Comparison of ENCODE assay signal across 31 cellular contexts in genomic region chr10:116926426-116926825, GRCh38.
"Had no signal": no experiment of that assay in that cellular context is flagged by ENCODE, and none has a peak within 500 bp of the region (broad histone marks: within the 10 kb centered on the region; RNA-seq: fewer than 3 reads in every experiment).

No MANE protein-coding gene starts in this region.

- H3K9me3 ChIP-seq: adrenal gland, ascending aorta, body of pancreas, esophagus muscularis mucosa, gastroesophageal sphincter had no signal

- H3K9me3 Mint-ChIP-seq: activated CD4-positive, alpha-beta memory T cell treated with anti-CD3 and anti-CD28 coated beads for 36 hours; activated CD4-positive, alpha-beta T cell treated with anti-CD3 and anti-CD28 coated beads, Interleukin-2, amount 10 ng/mL, durations not matched to agents 24 days and 14 days; activated naive CD4-positive, alpha-beta T cell treated with anti-CD3 and anti-CD28 coated beads for 36 hours; activated naive CD4-positive, alpha-beta T cell treated with anti-CD3 and anti-CD28 coated beads, Interleukin-2, amount 50 U/mL, for 24 hours; activated naive CD8-positive, alpha-beta T cell treated with anti-CD3 and anti-CD28 coated beads for 36 hours; activated naive CD8-positive, alpha-beta T cell treated with anti-CD3 and anti-CD28 coated beads, Interleukin-2, amount 50 U/mL, for 24 hours; activated T-helper 1 cell treated with anti-CD3 and anti-CD28 coated beads, Interleukin-12 subunit alpha, Interleukin-12 subunit beta, Interleukin-2, Interleukin-4 antibody, amounts not matched to agents 30 ng/mL and 10 ng/mL and 1 ng/mL, durations not matched to agents 14 hours and 24 hours and 36 hours; activated T-helper 2 cell treated with anti-CD3 and anti-CD28 coated beads, Interferon-gamma antibody, Interleukin-2, Interleukin-4, amounts not matched to agents 10 μg/mL and 5 μg/mL and 100 μg/mL, durations not matched to agents 14 hours and 24 hours and 36 hours; effector memory CD8-positive, alpha-beta T cell had no signal

- H3K4me3 ChIP-seq: adrenal gland, ascending aorta, body of pancreas, esophagus muscularis mucosa, gastroesophageal sphincter had no signal

- DNase-seq: activated CD4-positive, alpha-beta memory T cell treated with anti-CD3 and anti-CD28 coated beads for 36 hours; activated CD4-positive, alpha-beta T cell treated with anti-CD3 and anti-CD28 coated beads for 36 hours; activated CD4-positive, alpha-beta T cell treated with anti-CD3 and anti-CD28 coated beads, Interleukin-2, amount 10 ng/mL, durations not matched to agents 24 days and 14 days; activated CD4-positive, CD25-positive, alpha-beta regulatory T cell; activated CD4-positive, CD25-positive, alpha-beta regulatory T cell treated with anti-CD3 and anti-CD28 coated beads, Interleukin-2, amount 50 U/mL, for 72 hours; activated CD8-positive, alpha-beta memory T cell treated with anti-CD3 and anti-CD28 coated beads, Interleukin-2, amount 10 ng/mL, durations not matched to agents 7 days and 5 days; activated CD8-positive, alpha-beta memory T cell treated with anti-CD3 and anti-CD28 coated beads, Interleukin-2, amount 50 U/mL, for 4 hours; activated CD8-positive, alpha-beta T cell treated with anti-CD3 and anti-CD28 coated beads, Interleukin-2, amount 10 ng/mL, durations not matched to agents 7 days and 5 days; activated effector memory CD4-positive, alpha-beta T cell treated with anti-CD3 and anti-CD28 coated beads, Interleukin-2, amount 50 U/mL, for 16 hours; activated naive CD4-positive, alpha-beta T cell treated with anti-CD3 and anti-CD28 coated beads for 36 hours; activated naive CD8-positive, alpha-beta T cell treated with anti-CD3 and anti-CD28 coated beads for 36 hours; activated naive CD8-positive, alpha-beta T cell treated with anti-CD3 and anti-CD28 coated beads, Interleukin-2, amount 50 U/mL, for 24 hours; activated T-cell treated with anti-CD3 and anti-CD28 coated beads, Interleukin-2, amount 50 U/mL, for 1 hour; activated T-cell treated with anti-CD3 and anti-CD28 coated beads, Interleukin-2, amount 50 U/mL, for 48 hours; adrenal gland; amygdala; body of pancreas; caudate nucleus; cortex of kidney; dermis blood vessel endothelial cell; effector CD4-positive, alpha-beta T cell; effector memory CD8-positive, alpha-beta T cell; erythroblast; foreskin melanocyte; T-helper 2 cell had no signal

- H3K27ac ChIP-seq: adrenal gland, ascending aorta, body of pancreas, esophagus muscularis mucosa, gastroesophageal sphincter had no signal

- H3K4me1 Mint-ChIP-seq: activated CD4-positive, alpha-beta T cell treated with anti-CD3 and anti-CD28 coated beads for 36 hours; activated CD4-positive, alpha-beta T cell treated with anti-CD3 and anti-CD28 coated beads, Interleukin-2, amount 10 ng/mL, durations not matched to agents 24 days and 14 days; activated CD8-positive, alpha-beta memory T cell treated with anti-CD3 and anti-CD28 coated beads, Interleukin-2, amount 10 ng/mL, durations not matched to agents 7 days and 5 days; activated naive CD4-positive, alpha-beta T cell treated with anti-CD3 and anti-CD28 coated beads, Interleukin-2, amount 50 U/mL, for 24 hours; activated naive CD8-positive, alpha-beta T cell treated with anti-CD3 and anti-CD28 coated beads for 36 hours; activated naive CD8-positive, alpha-beta T cell treated with anti-CD3 and anti-CD28 coated beads, Interleukin-2, amount 50 U/mL, for 24 hours had no signal

- H3K36me3 Mint-ChIP-seq: activated CD4-positive, alpha-beta memory T cell treated with anti-CD3 and anti-CD28 coated beads for 36 hours; activated CD8-positive, alpha-beta memory T cell treated with anti-CD3 and anti-CD28 coated beads, Interleukin-2, amount 10 ng/mL, durations not matched to agents 7 days and 5 days; activated naive CD4-positive, alpha-beta T cell treated with anti-CD3 and anti-CD28 coated beads, Interleukin-2, amount 50 U/mL, for 24 hours; activated naive CD8-positive, alpha-beta T cell treated with anti-CD3 and anti-CD28 coated beads for 36 hours had no signal

- H3K4me3 Mint-ChIP-seq: activated CD4-positive, alpha-beta memory T cell treated with anti-CD3 and anti-CD28 coated beads for 36 hours; activated CD4-positive, alpha-beta T cell treated with anti-CD3 and anti-CD28 coated beads for 36 hours; activated CD4-positive, alpha-beta T cell treated with anti-CD3 and anti-CD28 coated beads, Interleukin-2, amount 10 ng/mL, durations not matched to agents 24 days and 14 days; activated CD8-positive, alpha-beta memory T cell treated with anti-CD3 and anti-CD28 coated beads, Interleukin-2, amount 10 ng/mL, durations not matched to agents 7 days and 5 days; activated CD8-positive, alpha-beta T cell treated with anti-CD3 and anti-CD28 coated beads, Interleukin-2, amount 10 ng/mL, durations not matched to agents 7 days and 5 days; activated naive CD4-positive, alpha-beta T cell treated with anti-CD3 and anti-CD28 coated beads for 36 hours; activated naive CD4-positive, alpha-beta T cell treated with anti-CD3 and anti-CD28 coated beads, Interleukin-2, amount 50 U/mL, for 24 hours; activated naive CD8-positive, alpha-beta T cell treated with anti-CD3 and anti-CD28 coated beads for 36 hours; activated naive CD8-positive, alpha-beta T cell treated with anti-CD3 and anti-CD28 coated beads, Interleukin-2, amount 50 U/mL, for 24 hours; activated T-helper 1 cell treated with anti-CD3 and anti-CD28 coated beads, Interleukin-12 subunit alpha, Interleukin-12 subunit beta, Interleukin-2, Interleukin-4 antibody, amounts not matched to agents 30 ng/mL and 10 ng/mL and 1 ng/mL, durations not matched to agents 14 hours and 24 hours and 36 hours; effector memory CD8-positive, alpha-beta T cell had no signal

- H3K27me3 Mint-ChIP-seq: activated CD8-positive, alpha-beta memory T cell treated with anti-CD3 and anti-CD28 coated beads, Interleukin-2, amount 10 ng/mL, durations not matched to agents 7 days and 5 days; activated naive CD4-positive, alpha-beta T cell treated with anti-CD3 and anti-CD28 coated beads, Interleukin-2, amount 50 U/mL, for 24 hours; activated naive CD8-positive, alpha-beta T cell treated with anti-CD3 and anti-CD28 coated beads, Interleukin-2, amount 50 U/mL, for 24 hours; effector memory CD8-positive, alpha-beta T cell had no signal

- H3K27me3 ChIP-seq: adrenal gland, ascending aorta, body of pancreas, esophagus muscularis mucosa, gastroesophageal sphincter had no signal

- H3K36me3 ChIP-seq: adrenal gland, ascending aorta, esophagus muscularis mucosa had no signal

- H3K27ac Mint-ChIP-seq: activated CD4-positive, alpha-beta memory T cell treated with anti-CD3 and anti-CD28 coated beads for 36 hours; activated CD4-positive, alpha-beta T cell treated with anti-CD3 and anti-CD28 coated beads for 36 hours; activated CD4-positive, alpha-beta T cell treated with anti-CD3 and anti-CD28 coated beads, Interleukin-2, amount 10 ng/mL, durations not matched to agents 24 days and 14 days; activated CD8-positive, alpha-beta memory T cell treated with anti-CD3 and anti-CD28 coated beads, Interleukin-2, amount 10 ng/mL, durations not matched to agents 7 days and 5 days; activated CD8-positive, alpha-beta T cell treated with anti-CD3 and anti-CD28 coated beads, Interleukin-2, amount 10 ng/mL, durations not matched to agents 7 days and 5 days; activated naive CD4-positive, alpha-beta T cell treated with anti-CD3 and anti-CD28 coated beads for 36 hours; activated naive CD4-positive, alpha-beta T cell treated with anti-CD3 and anti-CD28 coated beads, Interleukin-2, amount 50 U/mL, for 24 hours; activated naive CD8-positive, alpha-beta T cell treated with anti-CD3 and anti-CD28 coated beads for 36 hours; activated naive CD8-positive, alpha-beta T cell treated with anti-CD3 and anti-CD28 coated beads, Interleukin-2, amount 50 U/mL, for 24 hours; activated T-helper 1 cell treated with anti-CD3 and anti-CD28 coated beads, Interleukin-12 subunit alpha, Interleukin-12 subunit beta, Interleukin-2, Interleukin-4 antibody, amounts not matched to agents 30 ng/mL and 10 ng/mL and 1 ng/mL, durations not matched to agents 14 hours and 24 hours and 36 hours; activated T-helper 2 cell treated with anti-CD3 and anti-CD28 coated beads, Interferon-gamma antibody, Interleukin-2, Interleukin-4, amounts not matched to agents 10 μg/mL and 5 μg/mL and 100 μg/mL, durations not matched to agents 14 hours and 24 hours and 36 hours; effector memory CD8-positive, alpha-beta T cell had no signal

- H3K4me1 ChIP-seq: ascending aorta, body of pancreas, esophagus muscularis mucosa, gastroesophageal sphincter had no signal

- ATAC-seq: activated CD4-positive, alpha-beta T cell treated with anti-CD3 and anti-CD28 coated beads for 36 hours; activated CD8-positive, alpha-beta memory T cell treated with anti-CD3 and anti-CD28 coated beads, Interleukin-2, amount 10 ng/mL, durations not matched to agents 7 days and 5 days; activated CD8-positive, alpha-beta T cell treated with anti-CD3 and anti-CD28 coated beads, Interleukin-2, amount 10 ng/mL, durations not matched to agents 7 days and 5 days; activated naive CD8-positive, alpha-beta T cell treated with anti-CD3 and anti-CD28 coated beads, Interleukin-2, amount 50 U/mL, for 24 hours; body of pancreas; effector memory CD8-positive, alpha-beta T cell; gastroesophageal sphincter had no signal
